ENCODE assay signal across 8 cellular contexts in genomic region chrX:23907496-23908218, GRCh38. TPM values are rescaled to one million over a fixed set of nuclear protein-coding genes. Genes with fewer than 3 reads are reported as not detected.
DNase-seq lines count a peak whose midpoint lies in the region; ATAC-seq and TF ChIP-seq lines count a peak whose summit lies in the region.

Gene APOO, minus strand, starts transcription at chrX:23907938. Its CDS starts 236 bp downstream, at chrX:23907702.
Gene CXorf58, plus strand, starts transcription at chrX:23908006. Its CDS starts 2,297 bp downstream, at chrX:23910303.

- H3K56ac ChIP-seq in IMR-90 (ENCODE audit: extremely low read depth, insufficient read depth, low read length): peak within 1 kb of the TSS; percentile 40

- H2BK15ac ChIP-seq in IMR-90 (ENCODE audit: low read depth, low read length): no peak within 1 kb of the TSS

- H3K79me1 ChIP-seq in IMR-90 (ENCODE audit: low read depth in 1 of 2, low read length in 2 of 2): peaks cover 0 to 6% of the 10 kb centered on the region in 2 experiments; a peak in 2 of 4 replicates

- no peaks in the 10 kb centered on the region for H3K9me1 ChIP-seq in IMR-90 (ENCODE audit: insufficient read depth, low read length)

- H3K36me3 ChIP-seq in IMR-90 (ENCODE audit: control insufficient read depth, insufficient read depth, low read length): no peaks in the 10 kb centered on the region
- no peaks in the 10 kb centered on the region for H3K36me3 ChIP-seq in OCI-LY3 (replicated peaks; ENCODE audit: low read depth, low read length)
- H3K36me3 ChIP-seq in mucosa of stomach (ENCODE audit: control insufficient read depth, insufficient read depth, low read length): no peaks in the 10 kb centered on the region

- ATAC-seq in GM21528 (IDR thresholded peaks at IDR 0.05; ENCODE audit: low FRiP score, unreplicated experiment) (peak; percentile 95), IMR-90 (ENCODE audit: low read depth) (peak; percentile 97)

- no peak within 1 kb of the TSS for H3K18ac ChIP-seq in IMR-90 (ENCODE audit: low read depth, low read length)

- no peak within 1 kb of the TSS for H3K4ac ChIP-seq in IMR-90 (ENCODE audit: low read depth, low read length)

- dilution Hi-C loops in IMR-90 (cut with HindIII; ENCODE audit: low sequenced_read_pairs, unreplicated experiment): no loop called here

- no peaks in the 10 kb centered on the region for H3K9me3 ChIP-seq in IMR-90 (ENCODE audit: control insufficient read depth, insufficient read depth, low read length)
- no peaks in the 10 kb centered on the region for H3K9me3 ChIP-seq in OCI-LY3 (ENCODE audit: insufficient read depth, low read length)
- H3K9me3 ChIP-seq in mucosa of stomach (ENCODE audit: control insufficient read depth, low read length): no peaks in the 10 kb centered on the region

- H2AK9ac ChIP-seq in IMR-90 (replicated peaks; ENCODE audit: low read depth, low read length, poor library complexity): no peak within 1 kb of the TSS

- peaks cover 16% of the 10 kb centered on the region for H3K79me2 ChIP-seq in OCI-LY3 (ENCODE audit: low read length)

- H3K4me3 ChIP-seq in IMR-90 (ENCODE audit: insufficient read depth, low read depth, low read length) (peak within 1 kb of the TSS; percentile 52), OCI-LY3 (ENCODE audit: low read length) (peak within 1 kb of the TSS; percentile 98), mucosa of stomach (ENCODE audit: low read length) (peak within 1 kb of the TSS; percentile 36)

- CTCF ChIA-PET in IMR-90 (lab: Yijun Ruan, JAX): interaction anchor here (0.7 to 1.9 kb wide), 7 partner anchors 8 to 725 kb away, joined by 3 to 7 read pairs (median 4); partner anchors contain the start of genes ACOT9 and EIF2S3

- peak within 1 kb of the TSS; percentile 90 for H3K9ac ChIP-seq in IMR-90 (ENCODE audit: low read depth, low read length)
- peak within 1 kb of the TSS; percentile 98 for H3K9ac ChIP-seq in OCI-LY3 (ENCODE audit: low read length)
- peak within 1 kb of the TSS; percentile 73 for H3K9ac ChIP-seq in mucosa of stomach (ENCODE audit: low read length)

- no peak within 1 kb of the TSS for H2BK120ac ChIP-seq in IMR-90 (ENCODE audit: low read depth, low read length)

- H3K27ac ChIP-seq in IMR-90 (ENCODE audit: insufficient read depth, low read length) (peak within 1 kb of the TSS; percentile 76), OCI-LY3 (ENCODE audit: low read length) (peak within 1 kb of the TSS; percentile 87), epithelial cell of prostate (peak within 1 kb of the TSS; percentile 76)

- no peak for TF ChIP-seq POLR2A in IMR-90 (IDR thresholded peaks at IDR 0.05; ENCODE audit: low read depth, low read length)

- intact Hi-C loops in IMR-90 (cut with micrococcal nuclease): loop anchor here (1.0 to 10.0 kb wide), 4 partner anchors 117 to 337 kb away; partner anchors contain the start of gene EIF2S3

- 28% methylated on average over 44 of the region's 81 CpGs; no CpG with 5 or more reads in 1 of the 2 experiments for WGBS in IMR-90 (ENCODE audit: extremely low coverage in 2 of 2, insufficient read length in 1 of 2), 2 experiments

- POLR2A ChIA-PET in IMR-90 (lab: Charles Lee; ENCODE audit: unreplicated experiment): interaction anchor here (1.1 kb wide), 1 partner anchor 164 kb away, joined by 3 read pairs; the partner anchor contains the start of gene ACOT9

- in situ Hi-C loops in IMR-90 (cut with MboI; ENCODE audit: low sequenced_read_pairs): loop anchor here (10.0 kb wide), 2 partner anchors 123 to 163 kb away; partner anchors contain the start of genes ACOT9 and SAT1

- H4K8ac ChIP-seq in IMR-90 (ENCODE audit: low read depth in 2 of 2, low read length in 2 of 2): peak within 1 kb of the TSS; percentile 59 to 74; a peak in 3 of 4 replicates

- no peak within 1 kb of the TSS for H2BK20ac ChIP-seq in IMR-90 (ENCODE audit: low read depth, low read length)

- TF ChIP-seq CTCF in IMR-90 (conservative IDR thresholded peaks at IDR 0.05; ENCODE audit: low read depth, low read length): peak; percentile 85
- TF ChIP-seq CTCF in OCI-LY3 (IDR thresholded peaks at IDR 0.05; ENCODE audit: low read depth, low read length): peak; percentile 70

- H2AK5ac ChIP-seq in IMR-90 (ENCODE audit: low read depth, low read length): no peak within 1 kb of the TSS

- H3K4me2 ChIP-seq in IMR-90 (ENCODE audit: low read depth, low read length) (peak within 1 kb of the TSS; percentile 87), OCI-LY3 (ENCODE audit: low read length) (peak within 1 kb of the TSS; percentile 99)

- H3K14ac ChIP-seq in IMR-90 (replicated peaks; ENCODE audit: low read depth, low read length): no peak within 1 kb of the TSS

- TF ChIP-seq RAD21 in IMR-90 (IDR thresholded peaks at IDR 0.05; ENCODE audit: low read length): peak; percentile 52

- H4K5ac ChIP-seq in IMR-90 (ENCODE audit: low read depth, low read length): 0 out of 2 replicates have a peak within 1 kb of the TSS, but pooled peaks have one; percentile 21

- H4K20me1 ChIP-seq in IMR-90 (ENCODE audit: insufficient read depth, low read length) (no peaks in the 10 kb centered on the region), OCI-LY3 (ENCODE audit: insufficient read depth, low read length) (no peaks in the 10 kb centered on the region)

- DNase-seq in DMS153 (lab: John Stamatoyannopoulos, UW): peak; percentile 92
- peak; percentile 87 for DNase-seq in IMR-90
- peak; percentile 79 for DNase-seq in activated T-cell treated with anti-CD3 and anti-CD28 coated beads for 4 hours
- DNase-seq in epithelial cell of prostate (ENCODE audit: low read depth, low spot score): peak; percentile 49
- peak; percentile 70 for DNase-seq in stimulated activated CD8-positive, alpha-beta memory T cell treated with anti-CD3 and anti-CD28 coated beads, Interleukin-7, amount 100 ng/mL, for 24 hours (ENCODE audit: low read depth)

- H2AFZ ChIP-seq in IMR-90 (replicated peaks; ENCODE audit: low read length, poor library complexity) (peak within 1 kb of the TSS; percentile 91), OCI-LY3 (ENCODE audit: low read depth, low read length) (peak within 1 kb of the TSS; percentile 99)

- 0 out of 2 replicates have a peak within 1 kb of the TSS, but pooled peaks have one; percentile 23 for H3K23ac ChIP-seq in IMR-90 (ENCODE audit: low read depth, low read length)

- H3K27me3 ChIP-seq in IMR-90 (ENCODE audit: control insufficient read depth, insufficient read depth, low read length) (no peaks in the 10 kb centered on the region), OCI-LY3 (ENCODE audit: low read depth, low read length) (no peaks in the 10 kb centered on the region), mucosa of stomach (ENCODE audit: control insufficient read depth, insufficient read depth, low read length) (no peaks in the 10 kb centered on the region)

- H3K4me1 ChIP-seq in IMR-90 (ENCODE audit: control insufficient read depth, insufficient read depth, low read length): no peaks in the 10 kb centered on the region
- peaks cover 13% of the 10 kb centered on the region for H3K4me1 ChIP-seq in OCI-LY3 (ENCODE audit: low read length)
- H3K4me1 ChIP-seq in mucosa of stomach (ENCODE audit: control insufficient read depth, insufficient read depth, low read length): peaks cover 7% of the 10 kb centered on the region

- peak within 1 kb of the TSS; percentile 36 for H2BK5ac ChIP-seq in IMR-90 (ENCODE audit: low read depth, low read length, poor library complexity, severe bottlenecking)

- no TSS peak for BruUV-seq in IMR-90 (replicated peaks; lab: Mats Ljungman, UMichigan)

- H4K91ac ChIP-seq in IMR-90 (ENCODE audit: insufficient read depth, low read depth, low read length): no peak within 1 kb of the TSS

TF ChIP-seq in IMR-90, 13 proteins besides CTCF, POLR2A, EP300 and RAD21:
- TF ChIP-seq RCOR1 (IDR thresholded peaks at IDR 0.05; ENCODE audit: insufficient replicate concordance, low read length): peak; percentile 22
- TF ChIP-seq USF2 (IDR thresholded peaks at IDR 0.05; ENCODE audit: low read depth, low read length): no peak
- no peak for TF ChIP-seq NFE2L2 (IDR thresholded peaks at IDR 0.05; ENCODE audit: low read depth, low read length)
- TF ChIP-seq MAZ (IDR thresholded peaks at IDR 0.05; ENCODE audit: borderline replicate concordance, low read depth, low read length): peak; percentile 31; the same call in 1 of the 2 replicates
- peak; percentile 57 for TF ChIP-seq SMC3 (IDR thresholded peaks at IDR 0.05; ENCODE audit: low read depth, low read length)
- peak; percentile 56; the same call in 1 of the 2 replicates for TF ChIP-seq MXI1 (IDR thresholded peaks at IDR 0.05; ENCODE audit: borderline replicate concordance, low read depth, low read length)
- TF ChIP-seq FOS (IDR thresholded peaks at IDR 0.05; ENCODE audit: low read depth, low read length): no peak

RNA-seq across cellular contexts. Expression of gene APOO, which starts in this region (rescaled TPM):
- total RNA-seq in IMR-90 (2012; rRNA removed): 9.0 and 11.4 TPM in 2 replicates
- 14.2 and 15.2 TPM in 2 replicates for polyA plus RNA-seq in IMR-90 (2012; rRNA removed)
- 3.4 and 3.9 TPM in 2 replicates for polyA plus RNA-seq in IMR-90 (2012; cell fraction: cytosol; rRNA removed)
- polyA plus RNA-seq in IMR-90 (2012; cell fraction: nucleus; rRNA removed; ENCODE audit: low replicate concordance): 1.4 and 4.0 TPM in 2 replicates

RNA-seq across cellular contexts. Expression of gene CXorf58, which starts in this region (rescaled TPM):
- not detected in 2 replicates for total RNA-seq in IMR-90 (2012; rRNA removed)
- polyA plus RNA-seq in IMR-90 (2012; rRNA removed): not detected in 2 replicates
- not detected in 2 replicates for polyA plus RNA-seq in IMR-90 (2012; cell fraction: cytosol; rRNA removed)
- not detected in 2 replicates for polyA plus RNA-seq in IMR-90 (2012; cell fraction: nucleus; rRNA removed; ENCODE audit: low replicate concordance)

Comparison
In these comparisons a context has a peak if more than half of its experiments do, and no peak if none do; other contexts are left out.
1. Peak in every context shown above with its lines: DNase-seq, ATAC-seq, H3K4me3 ChIP-seq and H3K27ac ChIP-seq.
2. H3K4me3 ChIP-seq: peak in every context shown above with its lines; median percentile 98 in OCI-LY3; 52 in IMR-90; 36 in mucosa of stomach.